ENCODE assay signal across 10 cellular contexts in the genomic region with DNA sequence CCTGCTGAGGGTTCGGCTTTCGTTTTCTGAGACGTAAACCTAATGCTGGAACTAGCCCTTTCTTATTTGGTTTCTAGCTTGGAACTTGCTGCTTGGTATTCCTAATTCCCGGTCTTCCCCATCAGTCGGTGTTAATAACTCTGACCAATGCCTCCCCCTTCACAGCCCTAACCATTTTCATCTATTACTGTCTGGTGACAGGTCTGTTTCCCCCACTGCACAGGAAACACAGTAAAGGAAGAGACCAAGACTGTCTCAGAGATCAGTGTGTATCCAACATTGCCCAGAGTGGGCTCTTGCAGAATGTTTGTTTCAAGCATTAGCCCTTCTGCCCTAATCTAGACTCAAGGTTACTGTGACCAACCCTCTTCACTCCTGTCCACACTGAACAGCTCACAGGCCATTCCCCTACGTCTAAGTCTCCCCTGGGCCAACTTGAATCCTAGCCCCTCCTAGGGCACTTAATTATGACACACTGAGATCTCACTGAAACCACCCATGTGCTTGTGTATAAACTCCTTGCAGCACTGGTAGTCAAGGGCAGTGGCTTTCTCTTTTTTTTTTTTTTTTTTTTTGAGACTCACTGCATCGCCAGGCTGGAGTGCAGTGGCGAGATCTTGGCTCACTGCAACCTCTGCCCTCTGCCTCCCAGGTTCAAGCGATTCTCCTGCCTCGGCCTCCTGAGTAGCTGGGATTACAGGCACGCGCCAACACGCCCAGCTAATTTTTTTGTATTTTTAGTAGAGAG. TPM values are rescaled to one million over a fixed set of nuclear protein-coding genes. Genes with fewer than 3 reads are reported as not detected.
DNase-seq lines count a peak whose midpoint lies in the region; ATAC-seq and TF ChIP-seq lines count a peak whose summit lies in the region.
"Had no signal": no experiment of that assay in that cellular context is flagged by ENCODE, and none has a peak within 500 bp of the region (broad histone marks: within the 10 kb centered on the region; RNA-seq: fewer than 3 reads in every experiment).

No MANE protein-coding gene starts in this region.

- CTCF ChIA-PET in Calu3 (lab: Charles Lee) = interaction anchor here (0.6 to 0.7 kb wide), 3 partner anchors 16 to 1035 kb away, joined by 3 to 8 read pairs (median 5); no protein-coding TSS in a partner anchor

- TF ChIP-seq CTCF in Calu3 (IDR thresholded peaks at IDR 0.05; ENCODE audit: unreplicated experiment) (no peak), endodermal cell (conservative IDR thresholded peaks at IDR 0.05) (no peak)

- peak overlapping the region; percentile 73 for H4K8ac ChIP-seq in trophoblast cell (ENCODE audit: low read depth, low read length)

- no peak overlapping the region for H2BK120ac ChIP-seq in trophoblast cell (ENCODE audit: insufficient read depth, low read length, poor library complexity)

- no TSS peak for BruUV-seq in Calu3 (replicated peaks; lab: Mats Ljungman, UMichigan)

- H3K36me3 ChIP-seq in NT2/D1 (ENCODE audit: insufficient read depth, insufficient read length, low read length) (peaks cover 17% of the 10 kb centered on the region), endodermal cell (ENCODE audit: control insufficient read depth, insufficient read depth, low read length) (peaks cover 10% of the 10 kb centered on the region), trophoblast cell (ENCODE audit: control insufficient read depth in 1 of 2, insufficient read depth in 2 of 2, low read length in 2 of 2) (peaks cover 7% of the 10 kb centered on the region in 2 experiments)

- H3K4me1 ChIP-seq in NT2/D1 (ENCODE audit: insufficient read depth, insufficient read length) (peaks cover 5% of the 10 kb centered on the region), endodermal cell (ENCODE audit: control insufficient read depth, insufficient read depth, low read length) (peaks cover 10% of the 10 kb centered on the region), trophoblast cell (ENCODE audit: control insufficient read depth in 1 of 2, insufficient read depth in 2 of 2, low read length in 2 of 2) (peaks cover 0 to 9% of the 10 kb centered on the region in 2 experiments)

- H3K27me3 ChIP-seq in NT2/D1 (ENCODE audit: insufficient read depth, insufficient read length) = no peaks in the 10 kb centered on the region
- H3K27me3 ChIP-seq in endodermal cell (ENCODE audit: control insufficient read depth, insufficient read depth, low read length, poor library complexity, severe bottlenecking) = no peaks in the 10 kb centered on the region
- no peaks in the 10 kb centered on the region for H3K27me3 ChIP-seq in trophoblast cell (ENCODE audit: insufficient read depth, low read length)

- H4K91ac ChIP-seq in trophoblast cell (ENCODE audit: low read depth, low read length) = no peak overlapping the region

- peak overlapping the region; percentile 24 for H3K4me3 Mint-ChIP-seq in Calu3 (ENCODE audit: low read depth, unreplicated experiment)
- no peak overlapping the region for H3K4me3 Mint-ChIP-seq in endodermal cell

- H2AFZ ChIP-seq in trophoblast cell (ENCODE audit: insufficient read depth, low read length, poor library complexity) = no peak overlapping the region

- intact Hi-C loops in Calu3 (cut with micrococcal nuclease; ENCODE audit: unreplicated experiment) = no loop called here

- H3K36me3 Mint-ChIP-seq in Calu3 (ENCODE audit: insufficient read depth, unreplicated experiment) = peaks cover 34% of the 10 kb centered on the region
- no peaks in the 10 kb centered on the region for H3K36me3 Mint-ChIP-seq in endodermal cell (ENCODE audit: low read depth)

- H3K4me2 ChIP-seq in trophoblast cell (ENCODE audit: low read length) = no peak overlapping the region

- no peak for DNase-seq in Calu3
- no peak for DNase-seq in NT2/D1 (ENCODE audit: low read depth, low spot score)
- DNase-seq in endodermal cell = no peak
- DNase-seq in trophoblast cell = no peak
- DNase-seq in stimulated activated CD4-positive, alpha-beta T cell treated with anti-CD3 and anti-CD28 coated beads, Interleukin-4, amount 100 ng/mL, for 24 hours = no peak
- DNase-seq in HCEC 1CT = no peak
- DNase-seq in RPMI8226 = no peak
- DNase-seq: activated CD8-positive, alpha-beta memory T cell treated with anti-CD3 and anti-CD28 coated beads, Interleukin-2, amount 50 U/mL, for 4 hours; H7 had no signal

- no peak overlapping the region for H3K4me3 ChIP-seq in NT2/D1 (ENCODE audit: insufficient read length, low read depth)
- H3K4me3 ChIP-seq in endodermal cell (ENCODE audit: low read length) = no peak overlapping the region
- H3K4me3 ChIP-seq in trophoblast cell (ENCODE audit: low read depth, low read length) = no peak overlapping the region

- no peak overlapping the region for H2AK5ac ChIP-seq in trophoblast cell (ENCODE audit: low read length)

- H3K4me1 Mint-ChIP-seq in Calu3 (ENCODE audit: low read depth, unreplicated experiment) (peaks cover 9% of the 10 kb centered on the region), endodermal cell (peaks cover 25% of the 10 kb centered on the region)

- ATAC-seq in HG02885 (IDR thresholded peaks at IDR 0.05; ENCODE audit: poor library complexity, unreplicated experiment) = no peak

- peaks cover 20% of the 10 kb centered on the region for H3K79me2 ChIP-seq in trophoblast cell (ENCODE audit: control insufficient read depth, insufficient read depth, low read length, poor library complexity)

- H3K14ac ChIP-seq in trophoblast cell (ENCODE audit: low read length) = no peak overlapping the region

- no peak overlapping the region for H3K18ac ChIP-seq in trophoblast cell (ENCODE audit: low read length)

- WGBS in endodermal cell (ENCODE audit: insufficient coverage in 1 of 2, insufficient read length in 1 of 2), 2 experiments = 92 to 93% methylated on average over 11 to 13 of the region's 13 CpGs
- no CpG with 5 or more reads among the region's 13 CpGs for WGBS in trophoblast cell (ENCODE audit: extremely low coverage, insufficient coverage, insufficient read length)

- H3K23ac ChIP-seq in trophoblast cell (ENCODE audit: low read length) = no peak overlapping the region

- H3K9me3 ChIP-seq in NT2/D1 (ENCODE audit: insufficient read depth, low read length) = no peaks in the 10 kb centered on the region
- H3K9me3 ChIP-seq in endodermal cell (ENCODE audit: control insufficient read depth, low read length) = no peaks in the 10 kb centered on the region
- H3K9me3 ChIP-seq in trophoblast cell (ENCODE audit: insufficient read depth, low read depth, low read length) = no peaks in the 10 kb centered on the region

- H3K9ac ChIP-seq in NT2/D1 (ENCODE audit: insufficient read length, low read depth) (peak overlapping the region; percentile 23), endodermal cell (ENCODE audit: extremely low read depth, low read length, poor library complexity, severe bottlenecking) (no peak overlapping the region), trophoblast cell (ENCODE audit: low read length) (no peak overlapping the region)

- H3K4ac ChIP-seq in trophoblast cell (ENCODE audit: low read depth, low read length) = no peak overlapping the region

- H2BK5ac ChIP-seq in trophoblast cell (ENCODE audit: low read depth, low read length, poor library complexity) = no peak overlapping the region

- H3K9me3 Mint-ChIP-seq in Calu3 (ENCODE audit: low read depth, unreplicated experiment) (no peaks in the 10 kb centered on the region), endodermal cell (no peaks in the 10 kb centered on the region)

- H3K27ac ChIP-seq in endodermal cell (ENCODE audit: low read depth, low read length) (no peak overlapping the region), trophoblast cell (ENCODE audit: low read depth, low read length) (no peak overlapping the region)

- no peaks in the 10 kb centered on the region for H3K27me3 Mint-ChIP-seq in Calu3 (ENCODE audit: unreplicated experiment)
- no peaks in the 10 kb centered on the region for H3K27me3 Mint-ChIP-seq in endodermal cell (ENCODE audit: insufficient read depth)

- H4K12ac ChIP-seq in trophoblast cell (ENCODE audit: low read depth, low read length) = no peak overlapping the region

- H3K79me1 ChIP-seq in trophoblast cell (ENCODE audit: low read length) = peaks cover 9% of the 10 kb centered on the region

- no peak overlapping the region for H2BK12ac ChIP-seq in trophoblast cell (ENCODE audit: low read length)

- H3K27ac Mint-ChIP-seq in Calu3 (ENCODE audit: unreplicated experiment) (peak overlapping the region; percentile 94), endodermal cell (peak overlapping the region; percentile 41)

RNA-seq across cellular contexts. Expression of gene AKT2, which starts 1.7 kb away (rescaled TPM):
- 179 and 182 TPM in 2 replicates for total RNA-seq in Calu3 (2022)
- 100 to 1,000 TPM; 190 to 208 TPM for total RNA-seq in endodermal cell
- polyA plus RNA-seq in endodermal cell (2013, experiment 1 of 2) = 107 TPM
- polyA plus RNA-seq in endodermal cell (2013, experiment 2 of 2) = 99.8 TPM
- 118 and 120 TPM in 2 replicates for polyA plus RNA-seq in trophoblast cell (2013)
